2 cellular contexts compared by ENCODE assay signal in the genomic region with DNA sequence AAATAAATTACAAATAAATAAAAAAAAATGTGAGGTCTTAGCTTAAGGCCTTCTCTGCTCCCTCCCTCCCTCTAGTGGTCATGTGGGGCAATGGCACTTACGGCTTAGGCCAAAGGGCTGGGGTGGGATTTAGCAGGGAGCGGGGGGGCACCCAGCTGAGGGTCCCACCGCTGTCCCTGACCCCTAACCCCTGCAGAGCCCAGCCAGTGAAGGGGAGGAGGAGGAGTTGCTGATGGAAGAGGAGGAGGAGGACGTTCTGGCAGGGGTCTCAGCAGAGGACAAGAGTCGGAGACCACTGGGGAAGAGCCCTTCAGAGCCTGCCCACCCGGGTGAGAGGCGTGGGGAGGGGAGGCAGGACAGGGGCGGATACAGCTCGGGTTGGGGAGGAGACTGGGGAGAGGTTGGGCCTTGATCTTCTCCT.
TF ChIP-seq lines count a peak whose summit lies in the region.

No MANE protein-coding gene starts in this region.

TF ChIP-seq in IMR-90, 13 proteins besides CTCF, POLR2A, EP300 and RAD21:
- TF ChIP-seq SMC3 (IDR thresholded peaks at IDR 0.05; ENCODE audit: low read depth, low read length) = peak; percentile 67
- TF ChIP-seq, protein P1, sequence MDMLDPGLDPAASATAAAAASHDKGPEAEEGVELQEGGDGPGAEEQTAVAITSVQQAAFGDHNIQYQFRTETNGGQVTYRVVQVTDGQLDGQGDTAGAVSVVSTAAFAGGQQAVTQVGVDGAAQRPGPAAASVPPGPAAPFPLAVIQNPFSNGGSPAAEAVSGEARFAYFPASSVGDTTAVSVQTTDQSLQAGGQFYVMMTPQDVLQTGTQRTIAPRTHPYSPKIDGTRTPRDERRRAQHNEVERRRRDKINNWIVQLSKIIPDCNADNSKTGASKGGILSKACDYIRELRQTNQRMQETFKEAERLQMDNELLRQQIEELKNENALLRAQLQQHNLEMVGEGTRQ (IDR thresholded peaks at IDR 0.05; ENCODE audit: low read depth, low read length) = peak; percentile 19; the same call in 1 of the 2 replicates
- no peak for TF ChIP-seq ELK1 (IDR thresholded peaks at IDR 0.05; ENCODE audit: borderline replicate concordance, low read depth, low read length)

TF ChIP-seq in SK-N-SH, 30 proteins besides CTCF, POLR2A, EP300 and RAD21:
- TF ChIP-seq, protein P2, sequence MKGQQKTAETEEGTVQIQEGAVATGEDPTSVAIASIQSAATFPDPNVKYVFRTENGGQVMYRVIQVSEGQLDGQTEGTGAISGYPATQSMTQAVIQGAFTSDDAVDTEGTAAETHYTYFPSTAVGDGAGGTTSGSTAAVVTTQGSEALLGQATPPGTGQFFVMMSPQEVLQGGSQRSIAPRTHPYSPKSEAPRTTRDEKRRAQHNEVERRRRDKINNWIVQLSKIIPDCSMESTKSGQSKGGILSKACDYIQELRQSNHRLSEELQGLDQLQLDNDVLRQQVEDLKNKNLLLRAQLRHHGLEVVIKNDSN (IDR thresholded peaks at IDR 0.05; ENCODE audit: borderline replicate concordance, low read depth) = no peak
- peak; percentile 51 for TF ChIP-seq SMC3 (IDR thresholded peaks at IDR 0.05; ENCODE audit: low read depth, low read length)
